In the genomic region with DNA sequence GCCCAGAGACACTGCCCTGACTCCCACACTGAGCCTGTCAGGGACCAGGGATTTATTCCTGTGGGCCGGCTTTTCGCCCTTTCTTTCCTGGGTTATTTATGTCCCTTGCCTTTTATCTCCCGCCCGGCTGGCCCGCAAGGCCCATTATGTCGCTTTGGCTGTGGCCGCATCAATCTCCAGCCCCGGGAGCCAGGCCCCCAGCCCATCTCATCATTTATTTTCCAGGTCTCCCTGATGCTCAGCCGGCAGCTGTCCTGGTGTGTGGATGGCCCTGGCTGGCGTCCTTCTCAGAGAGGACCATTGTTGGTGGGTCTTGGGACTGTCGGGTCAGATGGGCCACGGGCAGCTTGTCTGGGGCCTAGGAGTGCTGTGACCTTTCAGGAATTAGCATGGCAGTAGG, we compare ENCODE assay signal across 29 cellular contexts.
"Had no signal": no experiment of that assay in that cellular context is flagged by ENCODE, and none has a peak within 500 bp of the region (broad histone marks: within the 10 kb centered on the region; RNA-seq: fewer than 3 reads in every experiment).

No MANE protein-coding gene starts in this region.

- H3K9ac ChIP-seq: parathyroid adenoma had no signal

- H3K27ac Mint-ChIP-seq: mesothelial cell of epicardium; naive B cell; natural killer cell; progenitor cell of endocrine pancreas; stimulated activated naive B cell treated with anti-CD40 and anti-IgM and Interleukin-4, amounts not matched to agents 10 μg/mL and 1 μg/mL and 100 μg/mL, for 72 hours had no signal

- H3K9me3 Mint-ChIP-seq: mesothelial cell of epicardium, natural killer cell had no signal

- H3K27me3 ChIP-seq: neutrophil, testis, thyroid gland, transverse colon, upper lobe of left lung had no signal

- H3K36me3 ChIP-seq: heart left ventricle, lower lobe of right lung, neutrophil, stomach, thyroid gland, transverse colon, upper lobe of left lung had no signal

- H3K4me1 Mint-ChIP-seq: naive B cell; natural killer cell; stimulated activated naive B cell treated with anti-CD40 and anti-IgM and Interleukin-4, amounts not matched to agents 10 μg/mL and 1 μg/mL and 100 μg/mL, for 72 hours had no signal

- H2AFZ ChIP-seq: parathyroid adenoma had no signal

- DNase-seq: heart left ventricle; hypothalamus; islet precursor cell; left ventricle myocardium superior; lower lobe of right lung; mammary epithelial cell; mesenchymal stem cell; naive B cell; natural killer cell; occipital lobe; right cardiac atrium; stimulated activated CD4-positive, alpha-beta T cell treated with anti-CD3 and anti-CD28 coated beads, Interleukin-12 subunit alpha, Interleukin-12 subunit beta, amount 100 ng/mL, for 4 hours; stimulated activated CD4-positive, alpha-beta T cell treated with anti-CD3 and anti-CD28 coated beads, Interleukin-15, amount 100 ng/mL, for 24 hours; stimulated activated CD4-positive, alpha-beta T cell treated with anti-CD3 and anti-CD28 coated beads, Interleukin-2, amount 100 ng/mL, for 24 hours; stimulated activated CD4-positive, alpha-beta T cell treated with anti-CD3 and anti-CD28 coated beads, Interleukin-4, amount 100 ng/mL, for 1 hour; stimulated activated naive B cell treated with anti-CD40 and anti-IgM and Interleukin-4, amounts not matched to agents 10 μg/mL and 1 μg/mL and 100 μg/mL, for 72 hours; stimulated activated naive CD8-positive, alpha-beta T cell treated with anti-CD3 and anti-CD28 coated beads, Interleukin-15, Interleukin-2, amounts not matched to agents 100 U/mL and 50 U/mL, for 24 hours; stomach; testis; thyroid gland; transverse colon had no signal

- H3K9me3 ChIP-seq: lower lobe of right lung, neutrophil, testis, thyroid gland, transverse colon, upper lobe of left lung had no signal

- ATAC-seq: left lobe of liver; left ventricle myocardium superior; lower lobe of right lung; natural killer cell; right cardiac atrium; sciatic nerve; stimulated activated naive B cell treated with anti-CD40 and anti-IgM and Interleukin-4, amounts not matched to agents 10 μg/mL and 1 μg/mL and 100 μg/mL, for 72 hours; stimulated activated naive CD8-positive, alpha-beta T cell treated with anti-CD3 and anti-CD28 coated beads, Interleukin-15, Interleukin-2, amounts not matched to agents 100 U/mL and 50 U/mL, for 24 hours had no signal

- H3K4me1 ChIP-seq: lower lobe of right lung, parathyroid adenoma, stomach, testis, thyroid gland, transverse colon had no signal

- H3K36me3 Mint-ChIP-seq: mesothelial cell of epicardium; naive B cell; natural killer cell; stimulated activated naive B cell treated with anti-CD40 and anti-IgM and Interleukin-4, amounts not matched to agents 10 μg/mL and 1 μg/mL and 100 μg/mL, for 72 hours had no signal

- H3K79me2 ChIP-seq: parathyroid adenoma had no signal

- H3K4me3 Mint-ChIP-seq: mesothelial cell of epicardium; naive B cell; natural killer cell; stimulated activated naive B cell treated with anti-CD40 and anti-IgM and Interleukin-4, amounts not matched to agents 10 μg/mL and 1 μg/mL and 100 μg/mL, for 72 hours had no signal

- H3K4me3 ChIP-seq: heart left ventricle, lower lobe of right lung, skin epidermis, stomach, testis, thyroid gland, transverse colon, upper lobe of left lung had no signal

- H3K27ac ChIP-seq: heart left ventricle, lower lobe of right lung, neutrophil, parathyroid adenoma, skin epidermis, stomach, testis, thyroid gland, transverse colon, upper lobe of left lung had no signal
